In the genomic region with DNA sequence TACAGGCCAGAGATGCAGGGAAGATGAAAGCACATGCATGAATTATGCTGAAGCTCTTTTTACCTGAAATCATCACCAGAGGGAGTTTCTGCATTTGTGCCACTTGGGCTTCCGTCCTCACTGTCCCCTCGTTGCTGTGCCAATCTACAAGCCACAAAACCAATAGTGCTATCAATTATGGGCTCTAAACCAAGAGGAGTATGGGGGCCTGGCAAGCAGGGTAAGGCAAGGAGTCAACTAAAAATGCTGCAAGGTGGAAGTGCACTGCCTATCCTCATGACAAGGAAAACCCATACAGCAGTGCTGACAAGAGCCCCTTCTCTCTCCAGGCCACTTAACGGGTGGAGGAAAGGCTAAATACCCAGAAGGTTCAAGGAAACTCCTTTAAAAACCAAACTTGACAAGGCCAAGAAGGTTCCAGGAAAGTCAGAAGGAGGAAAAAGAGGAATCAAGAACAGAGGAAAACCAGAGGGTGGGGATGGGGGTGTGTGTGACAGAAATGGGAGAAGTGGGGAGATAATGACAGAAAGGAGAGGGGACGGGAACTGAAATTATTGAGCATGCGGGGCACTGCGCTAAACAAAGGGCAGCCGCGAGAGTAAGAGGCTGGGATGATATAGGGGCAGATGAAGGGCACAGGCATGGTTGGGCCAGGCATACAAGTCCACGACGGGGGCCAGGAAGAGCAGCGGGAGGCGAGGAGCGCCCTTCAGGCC, we compare ENCODE assay signal across 8 cellular contexts. TPM values are rescaled to one million over a fixed set of nuclear protein-coding genes. Genes with fewer than 3 reads are reported as not detected.
DNase-seq lines count a peak whose midpoint lies in the region; ATAC-seq and TF ChIP-seq lines count a peak whose summit lies in the region.

No MANE protein-coding gene starts in this region.

- H4K20me1 ChIP-seq in osteoblast (ENCODE audit: insufficient read depth, low read length): no peaks in the 10 kb centered on the region

- DNase-seq in Caco-2 (peak in 1 of 2 experiments; percentile 29), NCI-H748 treated with DMSO at 0.1 percent for 48 hours (lab: John Stamatoyannopoulos, UW) (peak; percentile 11), fibroblast of pulmonary artery (ENCODE audit: low read depth) (no peak), osteoblast (ENCODE audit: insufficient read length, low spot score, missing footprints) (no peak), omental fat pad (ENCODE audit: low spot score) (no peak), HK-2 (ENCODE audit: unreplicated experiment) (no peak)
- DNase-seq in activated T-cell treated with anti-CD3 and anti-CD28 coated beads, Interleukin-2, amount 50 U/mL, for 48 hours: peak; percentile 60 to 69

- H3K79me2 ChIP-seq in osteoblast (ENCODE audit: insufficient read depth, low read length): peaks cover 8% of the 10 kb centered on the region

- H3K27ac ChIP-seq in osteoblast (ENCODE audit: low read depth, low read length): peak overlapping the region; percentile 5

- H3K4me3 ChIP-seq in Caco-2 (ENCODE audit: low read depth, low read length): peak overlapping the region; percentile 84
- H3K4me3 ChIP-seq in fibroblast of pulmonary artery (replicated peaks; ENCODE audit: low read depth, low read length): peak overlapping the region; percentile 70
- H3K4me3 ChIP-seq in osteoblast (ENCODE audit: insufficient read depth, low read length): peak overlapping the region; percentile 83

- peaks cover 16% of the 10 kb centered on the region for H3K4me1 Mint-ChIP-seq in Caco-2 (ENCODE audit: low read depth, unreplicated experiment)

- intact Hi-C loops in Caco-2 (cut with micrococcal nuclease; ENCODE audit: unreplicated experiment): no loop called here

- no peaks in the 10 kb centered on the region for H3K9me3 Mint-ChIP-seq in Caco-2 (ENCODE audit: unreplicated experiment)

- no peaks in the 10 kb centered on the region for H3K27me3 Mint-ChIP-seq in Caco-2 (ENCODE audit: insufficient read depth, unreplicated experiment)

- POLR2A ChIA-PET in Caco-2 (lab: Charles Lee): interaction anchor here (0.5 to 0.6 kb wide), 3 partner anchors 10 to 487 kb away, joined by 4 to 8 read pairs (median 5); a partner anchor contains a TSS

- H3K9me3 ChIP-seq in Caco-2 (no peaks in the 10 kb centered on the region), osteoblast (ENCODE audit: low read depth, low read length) (no peaks in the 10 kb centered on the region)

- TF ChIP-seq CTCF in Caco-2 (IDR thresholded peaks at IDR 0.05; ENCODE audit: insufficient read depth in 1 of 2, low read depth in 1 of 2, low read length in 1 of 2, severe bottlenecking in 1 of 2, unreplicated experiment in 1 of 2) (peak in 1 of 2 experiments; percentile 18), fibroblast of pulmonary artery (IDR thresholded peaks at IDR 0.05; ENCODE audit: low read length, missing control alignments) (peak; percentile 10), osteoblast (IDR thresholded peaks at IDR 0.05; ENCODE audit: extremely low read depth, low read depth, low read length) (peak; percentile 8), omental fat pad (IDR thresholded peaks at IDR 0.05) (no peak)

- H3K36me3 ChIP-seq in Caco-2 (ENCODE audit: control insufficient read depth, insufficient read depth, low read length) (no peaks in the 10 kb centered on the region), osteoblast (ENCODE audit: insufficient read depth, low read length) (no peaks in the 10 kb centered on the region)

- peak overlapping the region; percentile 96 for H3K4me2 ChIP-seq in osteoblast (ENCODE audit: insufficient read depth, low read length)

- H2AFZ ChIP-seq in osteoblast (ENCODE audit: low read length): peak overlapping the region; percentile 97

- H3K27ac Mint-ChIP-seq in Caco-2 (ENCODE audit: unreplicated experiment): peak overlapping the region; percentile 82

- TSS peak; percentile 18 for BruUV-seq in Caco-2 (replicated peaks; lab: Mats Ljungman, UMichigan)

- H3K4me3 Mint-ChIP-seq in Caco-2 (ENCODE audit: unreplicated experiment): peak overlapping the region; percentile 92

- CTCF ChIA-PET in Caco-2 (lab: Charles Lee): interaction anchor here (0.6 to 1.0 kb wide), 3 partner anchors 7 to 103 kb away, joined by 3 to 6 read pairs (median 4); a partner anchor contains a TSS

- peak; percentile 27 for ATAC-seq in GM21528 (IDR thresholded peaks at IDR 0.05; ENCODE audit: low FRiP score, unreplicated experiment)
- no peak for ATAC-seq in omental fat pad (ENCODE audit: low FRiP score)

- H3K4me1 ChIP-seq in Caco-2 (0 out of 2 replicates have a peak, but pooled peaks cover 8% of the 10 kb centered on the region), osteoblast (ENCODE audit: insufficient read depth, low read length) (peaks cover 13% of the 10 kb centered on the region)

- peaks cover 7% of the 10 kb centered on the region for H3K36me3 Mint-ChIP-seq in Caco-2 (ENCODE audit: insufficient read depth, unreplicated experiment)

- H3K27me3 ChIP-seq in Caco-2 (replicated peaks; ENCODE audit: control insufficient read depth, insufficient read depth, low read length) (no peaks in the 10 kb centered on the region), osteoblast (ENCODE audit: insufficient read depth, low read length) (no peaks in the 10 kb centered on the region)

RNA-seq across cellular contexts. Expression of a gene that starts 0.7 kb away (rescaled TPM):
- total RNA-seq in Caco-2 (2022): 22.7 and 26.1 TPM in 2 replicates
- 12.7 and 15.9 TPM in 2 replicates for total RNA-seq in osteoblast
- 10 to 100 TPM in 1 of 4 donors, 1 to 10 TPM in 3; 5.3 to 11.0 (median 7.7) TPM for total RNA-seq in omental fat pad

RNA-seq across cellular contexts. Expression of a gene that starts 8.7 kb away (rescaled TPM):
- 211 and 213 TPM in 2 replicates for total RNA-seq in Caco-2 (2022)
- total RNA-seq in osteoblast: 131 and 144 TPM in 2 replicates
- 100 to 1,000 TPM; 121 to 193 (median 141) TPM for total RNA-seq in omental fat pad

Comparison
In these comparisons a context has a peak if more than half of its experiments do, and no peak if none do; other contexts are left out.
1. DNase-seq: peak in NCI-H748 treated with DMSO at 0.1 percent for 48 hours (single experiment) and activated T-cell treated with anti-CD3 and anti-CD28 coated beads, Interleukin-2, amount 50 U/mL, for 48 hours (2 of 2); none in fibroblast of pulmonary artery (single experiment), osteoblast (single experiment), omental fat pad (single experiment) and HK-2 (single experiment).
2. CTCF ChIP-seq: peak in fibroblast of pulmonary artery (single experiment) and osteoblast (single experiment); none in omental fat pad (0 of 3).
3. Peak in every context shown above with its lines, with median percentiles within 50 percentile points of each other: H3K4me3 ChIP-seq.